In genomic region chr18:9944805-9945204, GRCh38 we compare ENCODE assay signal across 24 cellular contexts. TPM values are rescaled to one million over a fixed set of nuclear protein-coding genes. Genes with fewer than 3 reads are reported as not detected.
DNase-seq lines count a peak whose midpoint lies in the region; ATAC-seq, FAIRE-seq and TF ChIP-seq lines count a peak whose summit lies in the region.
"Had no signal": no experiment of that assay in that cellular context is flagged by ENCODE, and none has a peak within 500 bp of the region (broad histone marks: within the 10 kb centered on the region; RNA-seq: fewer than 3 reads in every experiment).

No MANE protein-coding gene starts in this region.

- CTCF ChIA-PET in A673 (lab: Charles Lee) = no interaction called here

- TF ChIP-seq CTCF in upper lobe of right lung (IDR thresholded peaks at IDR 0.05) (no peak), A673 (conservative IDR thresholded peaks at IDR 0.05; ENCODE audit: low read depth, low read length) (no peak)

- peak overlapping the region; percentile 54 for H3K27ac Mint-ChIP-seq in T-helper 17 cell
- H3K27ac Mint-ChIP-seq: CD4-positive, alpha-beta T cell; IgD-negative memory B cell; T-helper 2 cell treated with Interferon-gamma antibody and Interleukin-4, amounts not matched to agents 5 μg/mL and 100 μg/mL, for 36 hours had no signal

- BruUV-seq in A673 (replicated peaks; lab: Mats Ljungman, UMichigan) = no TSS peak

- ATAC-seq in T-helper 17 cell (no peak), sciatic nerve (peak; percentile 36), upper lobe of right lung (no peak)

- no peaks in the 10 kb centered on the region for H3K4me1 ChIP-seq in upper lobe of right lung
- H3K4me1 ChIP-seq in A673 (ENCODE audit: insufficient read depth, low read length, poor library complexity, severe bottlenecking) = peaks cover 8% of the 10 kb centered on the region

- intact Hi-C loops in sciatic nerve (cut with DNase I) (no loop called here), upper lobe of right lung (cut with DNase I) (no loop called here), A673 (cut with micrococcal nuclease; ENCODE audit: unreplicated experiment) (loop anchor here (10.0 kb wide), 2 partner anchors 260 to 330 kb away; partner anchors contain the start of gene PPP4R1)

- H3K9me3 ChIP-seq in T-helper 17 cell (ENCODE audit: control insufficient read depth, low read length, poor library complexity, severe bottlenecking) (no peaks in the 10 kb centered on the region), upper lobe of right lung (no peaks in the 10 kb centered on the region), A673 (ENCODE audit: low read depth, low read length, poor library complexity, severe bottlenecking) (no peaks in the 10 kb centered on the region)
- H3K9me3 ChIP-seq: Caco-2, MG63 had no signal

- no peak overlapping the region for H3K4me3 Mint-ChIP-seq in T-helper 17 cell
- H3K4me3 Mint-ChIP-seq: CD4-positive, alpha-beta T cell; IgD-negative memory B cell; T-helper 2 cell treated with Interferon-gamma antibody and Interleukin-4, amounts not matched to agents 5 μg/mL and 100 μg/mL, for 36 hours had no signal

- FAIRE-seq in GM19239 (lab: Jason Lieb, UNC) = no peak
- FAIRE-seq: A204.1, H1, RCC 7860 had no signal

- H3K4me3 ChIP-seq in upper lobe of right lung (no peak overlapping the region), A673 (ENCODE audit: low read depth, low read length, poor library complexity, severe bottlenecking) (no peak overlapping the region)
- H3K4me3 ChIP-seq: MG63 had no signal

- H3K36me3 Mint-ChIP-seq in T-helper 17 cell (ENCODE audit: low read depth) = peaks cover 9% of the 10 kb centered on the region

- H3K27me3 ChIP-seq in upper lobe of right lung (no peaks in the 10 kb centered on the region), A673 (replicated peaks; ENCODE audit: insufficient read depth, low read depth, low read length, poor library complexity) (no peaks in the 10 kb centered on the region)
- H3K27me3 ChIP-seq: MG63 had no signal

- peaks cover 7% of the 10 kb centered on the region for H3K4me1 Mint-ChIP-seq in T-helper 17 cell

- DNase-seq in NCI-H146 (lab: John Stamatoyannopoulos, UW) (peak; percentile 41), NCI-H146 treated with DMSO at 0.1 percent for 48 hours (lab: John Stamatoyannopoulos, UW; ENCODE audit: unreplicated experiment) (no peak), NCI-H128 (lab: John Stamatoyannopoulos, UW; ENCODE audit: unreplicated experiment) (peak; percentile 19), T-helper 17 cell (no peak), sciatic nerve (ENCODE audit: low spot score) (no peak), GM19239 (ENCODE audit: insufficient read length, low spot score) (no peak), upper lobe of right lung (no peak), A673 (ENCODE audit: low spot score) (no peak)
- DNase-seq: CD4-positive, alpha-beta T cell; Kasumi-1; MG63; NCI-H1105; NCI-H2029; NCI-H2227 treated with DMSO at 0.1 percent for 48 hours; NCI-H524 treated with DMSO at 0.1 percent for 48 hours; NK-92 treated with Interleukin-12 subunit alpha and Interleukin-12 subunit beta, amount 100 ng/mL, for 24 hours; Right ventricle myocardium superior; SW 1271 had no signal

- H3K27me3 Mint-ChIP-seq in T-helper 17 cell = no peaks in the 10 kb centered on the region
- H3K27me3 Mint-ChIP-seq: CD4-positive, alpha-beta T cell; IgD-negative memory B cell had no signal

- H3K27ac ChIP-seq in upper lobe of right lung = no peak overlapping the region
- no peak overlapping the region for H3K27ac ChIP-seq in A673 (ENCODE audit: low read depth, low read length, poor library complexity, severe bottlenecking)

- H3K36me3 ChIP-seq in upper lobe of right lung (peaks cover 90% of the 10 kb centered on the region), A673 (ENCODE audit: insufficient read depth, low read length, poor library complexity, severe bottlenecking) (peaks cover 60% of the 10 kb centered on the region)

- POLR2A ChIA-PET in A673 (lab: Charles Lee; ENCODE audit: low non-redundant PET) = no interaction called here

RNA-seq across cellular contexts. Expression of gene VAPA, which starts 31.0 kb away (rescaled TPM):
- total RNA-seq in T-helper 17 cell = 100 to 1,000 TPM; 149 to 161 TPM
- total RNA-seq in sciatic nerve = 184 TPM
- total RNA-seq in upper lobe of right lung = 225 TPM
- 185 and 204 TPM in 2 replicates for total RNA-seq in A673 (2021)

RNA-seq across cellular contexts. Expression of gene TXNDC2, which starts 59.0 kb away (rescaled TPM):
- not detected for total RNA-seq in T-helper 17 cell
- not detected for total RNA-seq in sciatic nerve
- 0.55 TPM for total RNA-seq in upper lobe of right lung
- total RNA-seq in A673 (2021) = 0.13 and 0.42 TPM in 2 replicates
- total RNA-seq: Caco-2; CD4-positive, alpha-beta T cell; Right ventricle myocardium superior had no signal

Comparison
In these comparisons a context has a peak if more than half of its experiments do, and no peak if none do; other contexts are left out.
1. DNase-seq: peak in NCI-H146 (single experiment) and NCI-H128 (single experiment); none in NCI-H146 treated with DMSO at 0.1 percent for 48 hours (single experiment), T-helper 17 cell (0 of 3), sciatic nerve (single experiment), GM19239 (single experiment), upper lobe of right lung (single experiment) and A673 (single experiment).